In the genomic region with DNA sequence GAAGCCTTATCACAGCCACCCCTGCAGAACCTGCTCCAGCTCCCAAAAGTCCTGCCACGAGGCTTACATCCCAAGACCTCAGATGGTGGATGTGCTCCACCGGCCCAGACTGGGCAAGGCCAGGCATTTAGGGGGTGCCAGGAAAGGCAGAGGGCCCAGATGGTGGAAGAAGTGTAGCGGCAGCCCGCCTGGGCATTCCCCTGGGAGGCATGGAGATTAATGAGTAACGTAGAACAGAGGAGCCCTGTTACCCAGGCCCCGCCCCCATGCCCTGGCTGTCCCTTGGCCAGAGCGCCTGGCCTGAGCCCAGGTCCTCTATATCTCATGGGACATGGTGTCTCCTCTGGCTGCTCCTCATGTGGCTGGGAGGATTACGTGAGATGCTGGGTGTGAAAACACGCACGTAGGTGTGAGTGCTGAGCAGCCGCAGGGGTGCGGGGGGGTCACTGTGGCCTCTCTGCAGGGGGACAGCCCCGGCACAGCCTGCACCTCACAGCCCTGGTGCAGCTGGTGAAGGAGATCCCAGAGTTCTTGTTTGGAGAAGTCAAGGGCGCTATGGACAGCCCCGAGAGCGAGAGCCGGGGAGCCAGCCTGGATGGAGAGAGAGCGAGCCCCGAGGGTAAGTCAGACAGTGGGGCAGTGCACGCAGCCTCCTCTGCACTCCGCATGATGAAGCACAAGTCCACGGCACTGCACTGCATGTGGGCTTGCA, we compare ENCODE assay signal across 9 cellular contexts. TPM values are rescaled to one million over a fixed set of nuclear protein-coding genes. Genes with fewer than 3 reads are reported as not detected.
DNase-seq lines count a peak whose midpoint lies in the region; ATAC-seq, FAIRE-seq and TF ChIP-seq lines count a peak whose summit lies in the region.
"Had no signal": no experiment of that assay in that cellular context is flagged by ENCODE, and none has a peak within 500 bp of the region (broad histone marks: within the 10 kb centered on the region; RNA-seq: fewer than 3 reads in every experiment).

No MANE protein-coding gene starts in this region.

- no peak overlapping the region for H2BK15ac ChIP-seq in mesenchymal stem cell (ENCODE audit: low read depth, poor library complexity, severe bottlenecking)

- no peak overlapping the region for H3K18ac ChIP-seq in mesenchymal stem cell (ENCODE audit: low read depth in 1 of 2, low read length in 2 of 2)

- H3K27me3 ChIP-seq in BE2C: no peaks in the 10 kb centered on the region
- no peaks in the 10 kb centered on the region for H3K27me3 ChIP-seq in mesenchymal stem cell (ENCODE audit: control insufficient read depth in 1 of 2, insufficient read depth in 1 of 2, low read length in 2 of 2)
- no peaks in the 10 kb centered on the region for H3K27me3 ChIP-seq in transverse colon

- TF ChIP-seq CTCF in BE2C (IDR thresholded peaks at IDR 0.05; ENCODE audit: low read depth, low read length): no peak
- no peak for TF ChIP-seq CTCF in transverse colon (IDR thresholded peaks at IDR 0.05)
- no peak for TF ChIP-seq CTCF in D721Med (IDR thresholded peaks at IDR 0.05; ENCODE audit: insufficient read depth, missing control alignments)

- no peak overlapping the region for H2AK5ac ChIP-seq in mesenchymal stem cell (ENCODE audit: low read length, severe bottlenecking)

- H3K4me3 ChIP-seq in BE2C (ENCODE audit: low read depth, low read length): peak overlapping the region; percentile 26
- no peak overlapping the region for H3K4me3 ChIP-seq in mesenchymal stem cell (ENCODE audit: insufficient read depth in 1 of 2, low read depth in 1 of 2, low read length in 2 of 2)
- no peak overlapping the region for H3K4me3 ChIP-seq in transverse colon

- intact Hi-C loops in transverse colon (cut with DNase I; ENCODE audit: low total_unique reads): no loop called here

- H3K36me3 ChIP-seq in BE2C (peaks cover 29% of the 10 kb centered on the region), mesenchymal stem cell (ENCODE audit: control insufficient read depth in 1 of 2, insufficient read depth in 2 of 2, low read depth in 1 of 2, low read length in 2 of 2) (peaks cover 35 to 53% of the 10 kb centered on the region in 2 experiments), transverse colon (peaks cover 0 to 5% (median 0%) of the 10 kb centered on the region in 4 donors)

- peak overlapping the region; percentile 16 for H4K91ac ChIP-seq in mesenchymal stem cell (ENCODE audit: low read length)

- no peak overlapping the region for H2AFZ ChIP-seq in mesenchymal stem cell (ENCODE audit: low read depth, low read length)

- 91% methylated on average over 22 of the region's 22 CpGs for WGBS in mesenchymal stem cell
- WGBS in transverse colon (ENCODE audit: low coverage in 1 of 2), 2 donors: 80 to 92% methylated on average over 5 to 21 of the region's 22 CpGs

- no peak overlapping the region for H4K8ac ChIP-seq in mesenchymal stem cell (ENCODE audit: low read length)

- no peak for TF ChIP-seq POLR2A in transverse colon (IDR thresholded peaks at IDR 0.05)

- no peak overlapping the region for H2BK12ac ChIP-seq in mesenchymal stem cell (ENCODE audit: low read length in 2 of 2)

- H3K9me3 ChIP-seq in BE2C: no peaks in the 10 kb centered on the region
- no peaks in the 10 kb centered on the region for H3K9me3 ChIP-seq in mesenchymal stem cell (ENCODE audit: control insufficient read depth, low read length)
- H3K9me3 ChIP-seq in transverse colon: no peaks in the 10 kb centered on the region

- no peak for TF ChIP-seq EP300 in transverse colon (IDR thresholded peaks at IDR 0.05; ENCODE audit: low read depth)

- ATAC-seq in HG02588 (IDR thresholded peaks at IDR 0.05; ENCODE audit: unreplicated experiment) (peak; percentile 52), HG03135 (IDR thresholded peaks at IDR 0.05; ENCODE audit: unreplicated experiment) (no peak)

- H3K27ac ChIP-seq in caudate nucleus (ENCODE audit: low read depth, low read length) (peak overlapping the region; percentile 78), mesenchymal stem cell (ENCODE audit: low read length, poor library complexity, severe bottlenecking) (peak overlapping the region; percentile 42), transverse colon (no peak overlapping the region)

- H3K4me2 ChIP-seq in mesenchymal stem cell (ENCODE audit: low read length, poor library complexity, severe bottlenecking): peak overlapping the region; percentile 30

- FAIRE-seq in D721Med (lab: Jason Lieb, UNC): no peak

- H3K4me1 ChIP-seq in BE2C (peaks cover 10% of the 10 kb centered on the region), mesenchymal stem cell (ENCODE audit: control insufficient read depth, insufficient read depth, low read depth, low read length) (peaks cover 40% of the 10 kb centered on the region), transverse colon (peaks cover 0 to 16% (median 5%) of the 10 kb centered on the region in 4 donors)

- no peak overlapping the region for H2BK5ac ChIP-seq in mesenchymal stem cell (ENCODE audit: low read depth, low read length, poor library complexity, severe bottlenecking)

- H3K14ac ChIP-seq in mesenchymal stem cell (ENCODE audit: low read length in 2 of 2): no peak overlapping the region

- DNase-seq in BE2C: peak; percentile 92
- peak in 59 of 61 donors; percentile 35 to 93 (median 78) for DNase-seq in caudate nucleus (lab: John Stamatoyannopoulos, UW)
- DNase-seq in mesenchymal stem cell: no peak
- no peak for DNase-seq in transverse colon
- DNase-seq in D721Med (ENCODE audit: insufficient read length, low spot score): no peak
- DNase-seq in stimulated activated naive CD4-positive, alpha-beta T cell (lab: John Stamatoyannopoulos, UW): no peak
- DNase-seq: T-helper 2 cell had no signal

- no peak overlapping the region for H2BK120ac ChIP-seq in mesenchymal stem cell (ENCODE audit: low read depth, low read length)

- H3K9ac ChIP-seq in mesenchymal stem cell (ENCODE audit: low read length): no peak overlapping the region

- no peak overlapping the region for H3K4ac ChIP-seq in mesenchymal stem cell (ENCODE audit: low read depth in 1 of 2, low read length in 2 of 2)

- no peak overlapping the region for H3K23ac ChIP-seq in mesenchymal stem cell (ENCODE audit: low read length in 2 of 2)

- peaks cover 34% of the 10 kb centered on the region for H3K79me1 ChIP-seq in mesenchymal stem cell (replicated peaks; ENCODE audit: low read length, poor library complexity, severe bottlenecking)

- in situ Hi-C loops in transverse colon (cut with MboI; ENCODE audit: low pct_ligation_motif_present in 1 of 4, low pct_unique_long_range_greater_than_20kb in 1 of 4, low sequenced_read_pairs in 3 of 4): no loop called here

RNA-seq across cellular contexts. Expression of a gene that starts 52.9 kb away (rescaled TPM):
- polyA plus RNA-seq in BE2C (2012; ENCODE audit: insufficient read depth, insufficient read length, low read depth): 149 TPM
- polyA plus RNA-seq in mesenchymal stem cell (2013, experiment 1 of 2): 14.4 TPM
- 14.5 TPM for polyA plus RNA-seq in mesenchymal stem cell (2013, experiment 2 of 2)
- total RNA-seq in transverse colon: 1 to 10 TPM in 3 of 4 donors, under 1 TPM in 1; 0.40 to 6.7 (median 4.8) TPM

Comparison
In these comparisons a context has a peak if more than half of its experiments do, and no peak if none do; other contexts are left out.
1. DNase-seq: peak in BE2C (single experiment) and caudate nucleus (59 of 61); none in mesenchymal stem cell (single experiment), transverse colon (single experiment), D721Med (single experiment) and stimulated activated naive CD4-positive, alpha-beta T cell (0 of 6).
2. H3K27ac ChIP-seq: peak in caudate nucleus (single experiment) and mesenchymal stem cell (single experiment); none in transverse colon (0 of 4).